Comparison of ENCODE assay signal across 20 cellular contexts in genomic region chr20:4887586-4887985, GRCh38.
DNase-seq lines count a peak whose midpoint lies in the region; ATAC-seq and TF ChIP-seq lines count a peak whose summit lies in the region.
"Had no signal": no experiment of that assay in that cellular context is flagged by ENCODE, and none has a peak within 500 bp of the region (broad histone marks: within the 10 kb centered on the region; RNA-seq: fewer than 3 reads in every experiment).

No MANE protein-coding gene starts in this region.

- H3K27me3 Mint-ChIP-seq in activated CD8-positive, alpha-beta memory T cell treated with anti-CD3 and anti-CD28 coated beads, Interleukin-2, amount 10 ng/mL, durations not matched to agents 7 days and 5 days, result no peaks in the 10 kb centered on the region
- no peaks in the 10 kb centered on the region for H3K27me3 Mint-ChIP-seq in CD8-positive, alpha-beta memory T cell
- H3K27me3 Mint-ChIP-seq: B cell; CD4-positive, alpha-beta memory T cell had no signal

- no peak for TF ChIP-seq POLR2A in esophagus squamous epithelium (IDR thresholded peaks at IDR 0.05)

- POLR2A ChIA-PET in CD8-positive, alpha-beta memory T cell (lab: Charles Lee), result no interaction called here

- CTCF ChIA-PET in activated CD8-positive, alpha-beta memory T cell treated with anti-CD3 and anti-CD28 coated beads, Interleukin-2, amount 10 ng/mL, durations not matched to agents 7 days and 5 days (lab: Charles Lee), result no interaction called here
- CTCF ChIA-PET in CD8-positive, alpha-beta memory T cell (lab: Charles Lee), result no interaction called here

- peaks cover 8% of the 10 kb centered on the region for H3K4me1 Mint-ChIP-seq in activated CD8-positive, alpha-beta memory T cell treated with anti-CD3 and anti-CD28 coated beads, Interleukin-2, amount 10 ng/mL, durations not matched to agents 7 days and 5 days
- H3K4me1 Mint-ChIP-seq in CD8-positive, alpha-beta memory T cell, result peaks cover under 1 to 7% (median 7%) of the 10 kb centered on the region in 3 donors

- no peak overlapping the region for H3K27ac ChIP-seq in coronary artery
- no peak overlapping the region for H3K27ac ChIP-seq in CD8-positive, alpha-beta memory T cell (ENCODE audit: low read depth, low read length)
- H3K27ac ChIP-seq in esophagus squamous epithelium, result no peak overlapping the region
- H3K27ac ChIP-seq: C4-2B, GM23248, HL-60 had no signal

- H3K4me3 ChIP-seq in coronary artery, result no peak overlapping the region
- H3K4me3 ChIP-seq in CD8-positive, alpha-beta memory T cell (ENCODE audit: low read length), result no peak overlapping the region
- no peak overlapping the region for H3K4me3 ChIP-seq in esophagus squamous epithelium
- H3K4me3 ChIP-seq: GM23248 had no signal

- H3K4me1 ChIP-seq in CD8-positive, alpha-beta memory T cell (ENCODE audit: insufficient read depth, low read length), result no peaks in the 10 kb centered on the region
- no peaks in the 10 kb centered on the region for H3K4me1 ChIP-seq in esophagus squamous epithelium

- no peak overlapping the region for H3K4me3 Mint-ChIP-seq in activated CD8-positive, alpha-beta memory T cell treated with anti-CD3 and anti-CD28 coated beads, Interleukin-2, amount 10 ng/mL, durations not matched to agents 7 days and 5 days
- H3K4me3 Mint-ChIP-seq in CD8-positive, alpha-beta memory T cell, result no peak overlapping the region
- H3K4me3 Mint-ChIP-seq: B cell; CD4-positive, alpha-beta memory T cell had no signal

- H3K36me3 ChIP-seq in CD8-positive, alpha-beta memory T cell (ENCODE audit: insufficient read depth, low read length), result peaks cover 5% of the 10 kb centered on the region
- H3K36me3 ChIP-seq in esophagus squamous epithelium, result peaks cover 0 to 47% (median 0%) of the 10 kb centered on the region in 3 donors

- no peak overlapping the region for H3K27ac Mint-ChIP-seq in activated CD8-positive, alpha-beta memory T cell treated with anti-CD3 and anti-CD28 coated beads, Interleukin-2, amount 10 ng/mL, durations not matched to agents 7 days and 5 days
- H3K27ac Mint-ChIP-seq in CD8-positive, alpha-beta memory T cell, result peak overlapping the region in 1 of 8 donors; percentile 47

- H3K36me3 Mint-ChIP-seq in activated CD8-positive, alpha-beta memory T cell treated with anti-CD3 and anti-CD28 coated beads, Interleukin-2, amount 10 ng/mL, durations not matched to agents 7 days and 5 days, result peaks cover 2% of the 10 kb centered on the region
- H3K36me3 Mint-ChIP-seq in CD8-positive, alpha-beta memory T cell, result peaks cover 0 to 72% (median 26%) of the 10 kb centered on the region in 3 donors

- peak; percentile 20 for DNase-seq in activated CD8-positive, alpha-beta memory T cell treated with anti-CD3 and anti-CD28 coated beads, Interleukin-2, amount 50 U/mL, for 48 hours
- no peak for DNase-seq in activated CD8-positive, alpha-beta memory T cell treated with anti-CD3 and anti-CD28 coated beads, Interleukin-2, amount 10 ng/mL, durations not matched to agents 7 days and 5 days
- DNase-seq in coronary artery (ENCODE audit: low spot score) (peak; percentile 50), sciatic nerve (ENCODE audit: low spot score) (no peak), esophagus squamous epithelium (lab: John Stamatoyannopoulos, UW) (no peak), DMS79 (lab: John Stamatoyannopoulos, UW) (no peak)
- DNase-seq in CD8-positive, alpha-beta memory T cell, result no peak
- DNase-seq: 8988T; ACHN; CD4-positive, alpha-beta memory T cell; COR-L47; DMS153; DND-41; GF-D8; H7; IMR-90 had no signal

- ATAC-seq in activated CD8-positive, alpha-beta memory T cell treated with anti-CD3 and anti-CD28 coated beads, Interleukin-2, amount 10 ng/mL, durations not matched to agents 7 days and 5 days, result no peak
- ATAC-seq in sciatic nerve, result peak; percentile 22

- H3K9me3 Mint-ChIP-seq in activated CD8-positive, alpha-beta memory T cell treated with anti-CD3 and anti-CD28 coated beads, Interleukin-2, amount 10 ng/mL, durations not matched to agents 7 days and 5 days (ENCODE audit: low read depth), result no peaks in the 10 kb centered on the region
- no peaks in the 10 kb centered on the region for H3K9me3 Mint-ChIP-seq in CD8-positive, alpha-beta memory T cell
- H3K9me3 Mint-ChIP-seq: CD4-positive, alpha-beta memory T cell had no signal

- no peaks in the 10 kb centered on the region for H3K9me3 ChIP-seq in CD8-positive, alpha-beta memory T cell (ENCODE audit: low read length)
- H3K9me3 ChIP-seq in esophagus squamous epithelium, result no peaks in the 10 kb centered on the region

- H3K27me3 ChIP-seq in CD8-positive, alpha-beta memory T cell (ENCODE audit: insufficient read depth, low read length, poor library complexity, severe bottlenecking), result no peaks in the 10 kb centered on the region
- no peaks in the 10 kb centered on the region for H3K27me3 ChIP-seq in esophagus squamous epithelium

- WGBS in esophagus squamous epithelium, 2 donors, result 85 to 88% methylated on average over 7 to 11 of the region's 11 CpGs

- intact Hi-C loops in sciatic nerve (cut with DNase I) (no loop called here), esophagus squamous epithelium (cut with DNase I) (no loop called here)

- TF ChIP-seq CTCF in coronary artery (IDR thresholded peaks at IDR 0.05) (no peak), esophagus squamous epithelium (IDR thresholded peaks at IDR 0.05) (no peak)

Comparison
In these comparisons a context has a peak if more than half of its experiments do, and no peak if none do; other contexts are left out.
1. DNase-seq: peak in activated CD8-positive, alpha-beta memory T cell treated with anti-CD3 and anti-CD28 coated beads, Interleukin-2, amount 50 U/mL, for 48 hours (single experiment) and coronary artery (single experiment); none in activated CD8-positive, alpha-beta memory T cell treated with anti-CD3 and anti-CD28 coated beads, Interleukin-2, amount 10 ng/mL, durations not matched to agents 7 days and 5 days (single experiment), sciatic nerve (single experiment), CD8-positive, alpha-beta memory T cell (0 of 5), esophagus squamous epithelium (single experiment) and DMS79 (single experiment).